ENCODE assay signal across 1 cellular context in the genomic region with DNA sequence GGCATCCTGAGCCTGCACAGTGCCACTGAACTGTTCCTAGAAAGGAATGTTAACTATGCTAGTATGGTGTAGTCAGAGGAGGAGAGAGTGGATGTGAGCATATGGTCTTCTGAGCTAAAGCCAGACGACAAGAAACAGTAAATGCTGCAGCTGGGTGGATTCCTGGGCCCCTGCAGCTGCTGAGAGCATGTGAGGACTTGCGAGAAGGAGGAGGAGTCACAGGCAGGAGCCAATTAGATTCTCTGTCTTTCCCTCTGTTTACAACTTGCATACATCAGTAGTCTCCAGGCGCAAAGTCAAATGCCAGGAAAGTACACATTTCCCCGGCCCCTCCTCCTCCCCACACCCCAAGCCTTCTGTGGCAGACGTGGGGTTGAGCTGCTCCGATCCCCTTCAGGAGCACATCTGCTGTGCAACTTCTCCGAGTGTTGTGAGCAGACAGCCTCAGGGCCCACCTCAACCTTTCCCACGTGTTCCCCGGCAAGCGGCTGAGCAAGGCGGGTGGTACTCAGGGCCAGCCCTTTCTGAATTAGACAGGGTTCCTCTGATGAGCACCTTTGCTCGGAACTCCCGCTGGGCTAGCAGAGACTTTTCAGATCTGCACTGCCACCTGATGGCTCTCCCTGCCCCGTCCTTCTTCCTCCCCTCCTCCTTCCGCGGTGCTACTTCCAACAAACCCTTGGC.
A peak's percentile ranks its signal among the peaks of the same experiment; 100 is the strongest.
TF ChIP-seq lines count a peak whose summit lies in the region.

No MANE protein-coding gene starts in this region.

TF ChIP-seq in HEK293, 187 proteins besides CTCF, POLR2A, EP300 and RAD21 (continued from another document):
- TF ChIP-seq, protein P1, sequence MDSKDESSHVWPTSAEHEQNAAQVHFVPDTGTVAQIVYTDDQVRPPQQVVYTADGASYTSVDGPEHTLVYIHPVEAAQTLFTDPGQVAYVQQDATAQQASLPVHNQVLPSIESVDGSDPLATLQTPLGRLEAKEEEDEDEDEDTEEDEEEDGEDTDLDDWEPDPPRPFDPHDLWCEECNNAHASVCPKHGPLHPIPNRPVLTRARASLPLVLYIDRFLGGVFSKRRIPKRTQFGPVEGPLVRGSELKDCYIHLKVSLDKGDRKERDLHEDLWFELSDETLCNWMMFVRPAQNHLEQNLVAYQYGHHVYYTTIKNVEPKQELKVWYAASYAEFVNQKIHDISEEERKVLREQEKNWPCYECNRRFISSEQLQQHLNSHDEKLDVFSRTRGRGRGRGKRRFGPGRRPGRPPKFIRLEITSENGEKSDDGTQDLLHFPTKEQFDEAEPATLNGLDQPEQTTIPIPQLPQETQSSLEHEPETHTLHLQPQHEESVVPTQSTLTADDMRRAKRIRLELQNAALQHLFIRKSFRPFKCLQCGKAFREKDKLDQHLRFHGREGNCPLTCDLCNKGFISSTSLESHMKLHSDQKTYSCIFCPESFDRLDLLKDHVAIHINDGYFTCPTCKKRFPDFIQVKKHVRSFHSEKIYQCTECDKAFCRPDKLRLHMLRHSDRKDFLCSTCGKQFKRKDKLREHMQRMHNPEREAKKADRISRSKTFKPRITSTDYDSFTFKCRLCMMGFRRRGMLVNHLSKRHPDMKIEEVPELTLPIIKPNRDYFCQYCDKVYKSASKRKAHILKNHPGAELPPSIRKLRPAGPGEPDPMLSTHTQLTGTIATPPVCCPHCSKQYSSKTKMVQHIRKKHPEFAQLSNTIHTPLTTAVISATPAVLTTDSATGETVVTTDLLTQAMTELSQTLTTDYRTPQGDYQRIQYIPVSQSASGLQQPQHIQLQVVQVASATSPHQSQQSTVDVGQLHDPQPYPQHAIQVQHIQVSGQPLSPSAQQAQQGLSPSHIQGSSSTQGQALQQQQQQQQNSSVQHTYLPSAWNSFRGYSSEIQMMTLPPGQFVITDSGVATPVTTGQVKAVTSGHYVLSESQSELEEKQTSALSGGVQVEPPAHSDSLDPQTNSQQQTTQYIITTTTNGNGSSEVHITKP (tag by site-specific recombination; IDR thresholded peaks at IDR 0.05) = peak; percentile 45; the same call in 1 of the 2 replicates
- TF ChIP-seq WT1 (tag by site-specific recombination; IDR thresholded peaks at IDR 0.05) = peak; percentile 40; the same call in 1 of the 2 replicates
- peak; percentile 44 for TF ChIP-seq SETDB1 (IDR thresholded peaks at IDR 0.05; ENCODE audit: insufficient read length, low read length)
- peak; percentile 83 for TF ChIP-seq ZBTB20 (tag by site-specific recombination; IDR thresholded peaks at IDR 0.05)
- 0 out of 2 replicates have a peak, but pooled peaks have one; percentile 33 for TF ChIP-seq ZFP69B (tag by site-specific recombination; IDR thresholded peaks at IDR 0.05)
- TF ChIP-seq, protein P2, sequence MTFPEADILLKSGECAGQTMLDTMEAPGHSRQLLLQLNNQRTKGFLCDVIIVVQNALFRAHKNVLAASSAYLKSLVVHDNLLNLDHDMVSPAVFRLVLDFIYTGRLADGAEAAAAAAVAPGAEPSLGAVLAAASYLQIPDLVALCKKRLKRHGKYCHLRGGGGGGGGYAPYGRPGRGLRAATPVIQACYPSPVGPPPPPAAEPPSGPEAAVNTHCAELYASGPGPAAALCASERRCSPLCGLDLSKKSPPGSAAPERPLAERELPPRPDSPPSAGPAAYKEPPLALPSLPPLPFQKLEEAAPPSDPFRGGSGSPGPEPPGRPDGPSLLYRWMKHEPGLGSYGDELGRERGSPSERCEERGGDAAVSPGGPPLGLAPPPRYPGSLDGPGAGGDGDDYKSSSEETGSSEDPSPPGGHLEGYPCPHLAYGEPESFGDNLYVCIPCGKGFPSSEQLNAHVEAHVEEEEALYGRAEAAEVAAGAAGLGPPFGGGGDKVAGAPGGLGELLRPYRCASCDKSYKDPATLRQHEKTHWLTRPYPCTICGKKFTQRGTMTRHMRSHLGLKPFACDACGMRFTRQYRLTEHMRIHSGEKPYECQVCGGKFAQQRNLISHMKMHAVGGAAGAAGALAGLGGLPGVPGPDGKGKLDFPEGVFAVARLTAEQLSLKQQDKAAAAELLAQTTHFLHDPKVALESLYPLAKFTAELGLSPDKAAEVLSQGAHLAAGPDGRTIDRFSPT (tag by site-specific recombination; IDR thresholded peaks at IDR 0.05) = no peak
- TF ChIP-seq ZBTB17 (tag by site-specific recombination; IDR thresholded peaks at IDR 0.05) = peak; percentile 45; the same call in 1 of the 2 replicates
- TF ChIP-seq ZNF529 (tag by site-specific recombination; IDR thresholded peaks at IDR 0.05; ENCODE audit: insufficient replicate concordance) = no peak
- TF ChIP-seq SCRT2 (tag by site-specific recombination; IDR thresholded peaks at IDR 0.05) = peak; percentile 80
- TF ChIP-seq MZF1 (tag by site-specific recombination; IDR thresholded peaks at IDR 0.05; ENCODE audit: borderline replicate concordance) = 0 out of 2 replicates have a peak, but pooled peaks have one; percentile 35
- no peak for TF ChIP-seq ZNF776 (tag by site-specific recombination; IDR thresholded peaks at IDR 0.05; ENCODE audit: borderline replicate concordance)
- TF ChIP-seq SP3 (tag by site-specific recombination; IDR thresholded peaks at IDR 0.05) = no peak
- peak; percentile 33; the same call in 1 of the 2 replicates for TF ChIP-seq ZNF366 (tag by site-specific recombination; conservative IDR thresholded peaks at IDR 0.05)
- no peak for TF ChIP-seq ZNF174 (tag by site-specific recombination; IDR thresholded peaks at IDR 0.05)
- TF ChIP-seq PRDM1 (tag by site-specific recombination; IDR thresholded peaks at IDR 0.05) = peak; percentile 27; the same call in 1 of the 2 replicates
